In the genomic region with DNA sequence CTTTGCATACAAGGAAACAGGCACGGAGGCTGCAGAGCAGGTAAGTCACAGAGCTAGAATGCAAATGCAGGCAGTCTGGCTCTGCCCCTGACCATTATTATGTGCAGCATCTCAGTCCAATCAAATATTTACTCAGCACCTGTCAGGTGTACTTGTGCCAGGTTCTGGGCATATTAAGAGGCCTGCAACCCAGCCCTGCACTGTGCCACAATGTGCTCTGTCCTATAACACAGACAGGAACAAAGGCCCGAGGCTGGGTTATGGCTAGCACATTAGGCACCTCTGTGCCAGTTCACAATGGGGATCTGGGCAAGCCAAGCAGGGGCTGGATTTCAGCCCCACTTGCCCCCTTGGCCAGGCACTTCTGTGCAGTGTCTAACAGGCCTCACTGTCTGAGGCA, we compare ENCODE assay signal across 12 cellular contexts. TPM values are rescaled to one million over a fixed set of nuclear protein-coding genes. Genes with fewer than 3 reads are reported as not detected.
DNase-seq lines count a peak whose midpoint lies in the region; ATAC-seq and TF ChIP-seq lines count a peak whose summit lies in the region.
"Had no signal": no experiment of that assay in that cellular context is flagged by ENCODE, and none has a peak within 500 bp of the region (broad histone marks: within the 10 kb centered on the region; RNA-seq: fewer than 3 reads in every experiment).

No MANE protein-coding gene starts in this region.

- POLR2A ChIA-PET in activated CD4-positive, alpha-beta memory T cell treated with anti-CD3 and anti-CD28 coated beads for 36 hours (lab: Charles Lee): no interaction called here

- H3K36me3 Mint-ChIP-seq in activated CD4-positive, alpha-beta memory T cell treated with anti-CD3 and anti-CD28 coated beads for 36 hours: no peaks in the 10 kb centered on the region
- H3K36me3 Mint-ChIP-seq: activated CD8-positive, alpha-beta memory T cell treated with anti-CD3 and anti-CD28 coated beads, Interleukin-2, amount 10 ng/mL, durations not matched to agents 7 days and 5 days had no signal

- H3K4me3 ChIP-seq in skeletal muscle tissue (ENCODE audit: low read length in 3 of 3): no peak overlapping the region
- no peak overlapping the region for H3K4me3 ChIP-seq in BE2C (ENCODE audit: low read depth, low read length)

- H3K27ac ChIP-seq in skeletal muscle tissue (ENCODE audit: low read depth, low read length): peak overlapping the region; percentile 57

- H3K27me3 ChIP-seq in skeletal muscle tissue (ENCODE audit: control insufficient read depth in 3 of 3, insufficient read depth in 3 of 3, low read length in 3 of 3): no peaks in the 10 kb centered on the region
- peaks cover 3% of the 10 kb centered on the region; the same call in 1 of the 2 replicates for H3K27me3 ChIP-seq in BE2C

- H3K9me3 Mint-ChIP-seq in activated CD4-positive, alpha-beta memory T cell treated with anti-CD3 and anti-CD28 coated beads for 36 hours: no peaks in the 10 kb centered on the region
- H3K9me3 Mint-ChIP-seq: CD8-positive, alpha-beta memory T cell had no signal

- DNase-seq in HT-29 (ENCODE audit: low spot score): peak; percentile 28
- DNase-seq in NCI-H526 (lab: John Stamatoyannopoulos, UW): peak; percentile 75 to 78
- DNase-seq in BE2C: no peak
- DNase-seq in activated CD4-positive, alpha-beta memory T cell treated with anti-CD3 and anti-CD28 coated beads for 36 hours: no peak
- DNase-seq in NCI-H2107 (lab: John Stamatoyannopoulos, UW): no peak
- DNase-seq: activated CD8-positive, alpha-beta memory T cell treated with anti-CD3 and anti-CD28 coated beads, Interleukin-2, amount 10 ng/mL, durations not matched to agents 7 days and 5 days; activated naive CD4-positive, alpha-beta T cell treated with anti-CD3 and anti-CD28 coated beads, Interleukin-2, amount 50 U/mL, for 16 hours; CD8-positive, alpha-beta memory T cell; retina; RPMI8226 had no signal

- ATAC-seq in esophagus mucosa: peak; percentile 74
- ATAC-seq: activated CD8-positive, alpha-beta memory T cell treated with anti-CD3 and anti-CD28 coated beads, Interleukin-2, amount 10 ng/mL, durations not matched to agents 7 days and 5 days had no signal

- H3K27me3 Mint-ChIP-seq in activated CD4-positive, alpha-beta memory T cell treated with anti-CD3 and anti-CD28 coated beads for 36 hours: no peaks in the 10 kb centered on the region
- H3K27me3 Mint-ChIP-seq: activated CD8-positive, alpha-beta memory T cell treated with anti-CD3 and anti-CD28 coated beads, Interleukin-2, amount 10 ng/mL, durations not matched to agents 7 days and 5 days; CD8-positive, alpha-beta memory T cell had no signal

- H3K9ac ChIP-seq in skeletal muscle tissue (ENCODE audit: low read depth in 1 of 3, low read length in 3 of 3): peak overlapping the region in 1 of 3 donors; percentile 34

- no peak overlapping the region for H3K4me3 Mint-ChIP-seq in activated CD4-positive, alpha-beta memory T cell treated with anti-CD3 and anti-CD28 coated beads for 36 hours
- H3K4me3 Mint-ChIP-seq: activated CD8-positive, alpha-beta memory T cell treated with anti-CD3 and anti-CD28 coated beads, Interleukin-2, amount 10 ng/mL, durations not matched to agents 7 days and 5 days; CD8-positive, alpha-beta memory T cell had no signal

- peaks cover 12% of the 10 kb centered on the region for H3K4me1 Mint-ChIP-seq in activated CD4-positive, alpha-beta memory T cell treated with anti-CD3 and anti-CD28 coated beads for 36 hours (ENCODE audit: low read depth)

- CTCF ChIA-PET in activated CD4-positive, alpha-beta memory T cell treated with anti-CD3 and anti-CD28 coated beads for 36 hours (lab: Charles Lee): no interaction called here

- H3K27ac Mint-ChIP-seq in activated CD4-positive, alpha-beta memory T cell treated with anti-CD3 and anti-CD28 coated beads for 36 hours: no peak overlapping the region
- H3K27ac Mint-ChIP-seq: activated CD8-positive, alpha-beta memory T cell treated with anti-CD3 and anti-CD28 coated beads, Interleukin-2, amount 10 ng/mL, durations not matched to agents 7 days and 5 days; CD8-positive, alpha-beta memory T cell had no signal

- intact Hi-C loops in activated CD4-positive, alpha-beta memory T cell treated with anti-CD3 and anti-CD28 coated beads for 36 hours (cut with micrococcal nuclease): no loop called here

- TF ChIP-seq CTCF in BE2C (IDR thresholded peaks at IDR 0.05; ENCODE audit: low read depth, low read length): no peak

- H3K4me1 ChIP-seq in skeletal muscle tissue (ENCODE audit: control insufficient read depth in 3 of 3, insufficient read depth in 3 of 3, low read length in 3 of 3): peaks cover 13 to 17% (median 15%) of the 10 kb centered on the region in 3 donors
- no peaks in the 10 kb centered on the region for H3K4me1 ChIP-seq in BE2C

- H3K36me3 ChIP-seq in skeletal muscle tissue (ENCODE audit: control insufficient read depth in 3 of 3, insufficient read depth in 3 of 3, low read length in 3 of 3) (no peaks in the 10 kb centered on the region), BE2C (no peaks in the 10 kb centered on the region)

- H3K9me3 ChIP-seq in skeletal muscle tissue (ENCODE audit: control insufficient read depth in 3 of 3, low read length in 3 of 3): no peaks in the 10 kb centered on the region
- no peaks in the 10 kb centered on the region for H3K9me3 ChIP-seq in BE2C

RNA-seq across cellular contexts. Expression of a gene that starts 14.0 kb away (rescaled TPM):
- total RNA-seq in HT-29 (2014; rRNA removed; shearing (Covaris generic)): 20.8 and 27.9 TPM in 2 replicates
- total RNA-seq in esophagus mucosa (10.1 TPM), skeletal muscle tissue (42.3 TPM)
- 2.0 TPM for polyA plus RNA-seq in BE2C (2012; ENCODE audit: insufficient read depth, insufficient read length, low read depth)
- 1 to 10 TPM; 4.5 to 5.5 TPM for total RNA-seq in activated CD4-positive, alpha-beta memory T cell treated with anti-CD3 and anti-CD28 coated beads for 36 hours

Comparison
In these comparisons a context has a peak if more than half of its experiments do, and no peak if none do; other contexts are left out.
1. DNase-seq: peak in HT-29 (single experiment) and NCI-H526 (2 of 2); none in BE2C (single experiment), activated CD4-positive, alpha-beta memory T cell treated with anti-CD3 and anti-CD28 coated beads for 36 hours (single experiment) and NCI-H2107 (single experiment).